In the genomic region with DNA sequence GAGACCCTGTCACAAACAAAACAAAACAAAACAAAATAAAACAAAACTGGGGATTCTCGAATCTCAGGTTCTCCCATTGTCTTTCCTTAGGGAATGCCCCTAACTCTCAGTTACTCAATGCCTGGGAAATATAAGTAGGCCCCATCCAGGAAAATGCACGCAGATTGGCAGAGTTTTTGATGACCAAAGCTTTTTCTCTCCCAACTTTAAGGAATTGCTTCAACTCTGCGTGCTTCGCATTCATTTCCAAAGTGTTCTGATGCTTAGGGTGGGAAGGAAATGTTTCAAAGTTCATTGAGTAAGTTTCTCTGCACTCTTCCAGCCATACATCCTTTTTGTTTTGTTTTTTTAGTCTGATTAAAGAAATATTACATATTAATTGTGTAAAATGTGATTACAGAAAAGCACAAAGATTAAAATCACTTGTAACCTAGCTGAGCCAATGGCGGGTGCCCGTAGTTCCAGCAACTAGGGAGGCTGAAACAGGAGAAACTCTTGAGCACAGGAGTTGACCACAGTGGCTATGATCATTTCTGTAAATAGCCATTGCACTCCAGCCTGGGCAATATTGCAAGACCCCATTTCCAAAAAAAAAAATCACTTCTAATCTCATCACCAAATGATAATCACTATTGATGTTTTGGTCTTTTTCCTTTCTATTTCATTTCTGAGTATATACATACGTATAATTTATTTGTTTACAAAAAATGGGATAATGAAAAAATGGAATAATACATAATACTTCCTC, we compare ENCODE assay signal across 22 cellular contexts.
"Had no signal": no experiment of that assay in that cellular context is flagged by ENCODE, and none has a peak within 500 bp of the region (broad histone marks: within the 10 kb centered on the region; RNA-seq: fewer than 3 reads in every experiment).

No MANE protein-coding gene starts in this region.

- ATAC-seq: activated naive CD4-positive, alpha-beta T cell treated with anti-CD3 and anti-CD28 coated beads, Interleukin-2, amount 50 U/mL, for 72 hours; activated naive CD8-positive, alpha-beta T cell treated with anti-CD3 and anti-CD28 coated beads, Interleukin-2, amount 50 U/mL, for 24 hours; activated T-cell treated with anti-CD3 and anti-CD28 coated beads, Interleukin-2, amount 50 U/mL, for 4 hours had no signal

- DNase-seq: activated CD4-positive, alpha-beta memory T cell treated with anti-CD3 and anti-CD28 coated beads for 36 hours; activated CD4-positive, alpha-beta T cell treated with anti-CD3 and anti-CD28 coated beads, Interleukin-2, amount 10 ng/mL, durations not matched to agents 7 days and 5 days; activated CD4-positive, CD25-positive, alpha-beta regulatory T cell; activated CD8-positive, alpha-beta memory T cell treated with anti-CD3 and anti-CD28 coated beads for 24 hours; activated effector memory CD4-positive, alpha-beta T cell treated with anti-CD3 and anti-CD28 coated beads, Interleukin-2, amount 50 U/mL, for 16 hours; activated naive CD4-positive, alpha-beta T cell treated with Interleukin-2 at 50 U/mL for 16 hours; activated naive CD8-positive, alpha-beta T cell treated with anti-CD3 and anti-CD28 coated beads, Interleukin-2, amount 50 U/mL, for 24 hours; activated T-cell treated with anti-CD3 and anti-CD28 coated beads, Interleukin-2, amount 50 U/mL, for 4 hours; amygdala; Kasumi-1; KBM-7; NCI-H1048; NCI-H146; NCI-H1930; NCI-H2171; NCI-H2227 treated with DMSO at 0.1 percent for 48 hours; NCI-H526; NCI-H82; SHP77 treated with DMSO at 0.1 percent for 48 hours had no signal

- FAIRE-seq: astrocyte, TTC549 had no signal
